8 cellular contexts compared by ENCODE assay signal in genomic region chr1:3453203-3453761, GRCh38.
DNase-seq lines count a peak whose midpoint lies in the region; ATAC-seq lines count a peak whose summit lies in the region.

No MANE protein-coding gene starts in this region.

- H3K4me3 Mint-ChIP-seq in central memory CD8-positive, alpha-beta T cell: peak overlapping the region; percentile 58

- no peaks in the 10 kb centered on the region for H3K36me3 Mint-ChIP-seq in central memory CD8-positive, alpha-beta T cell (ENCODE audit: insufficient read depth)

- H3K27ac Mint-ChIP-seq in central memory CD8-positive, alpha-beta T cell (ENCODE audit: low read depth): no peak overlapping the region

- no peaks in the 10 kb centered on the region for H3K9me3 Mint-ChIP-seq in central memory CD8-positive, alpha-beta T cell

- peak; percentile 12 to 27 for DNase-seq in NOMO-1 (lab: John Stamatoyannopoulos, UW; ENCODE audit: unreplicated experiment in 2 of 2)
- DNase-seq in NOMO-1 treated with dmso at 0.1 percent for 144 hours (lab: John Stamatoyannopoulos, UW; ENCODE audit: unreplicated experiment): no peak
- DNase-seq in NCI-H128 (lab: John Stamatoyannopoulos, UW; ENCODE audit: unreplicated experiment): peak; percentile 45
- DNase-seq in activated CD4-positive, alpha-beta T cell treated with anti-CD3 and anti-CD28 coated beads for 24 hours (ENCODE audit: low read depth in 2 of 2): peak; percentile 55 to 62
- DNase-seq in central memory CD8-positive, alpha-beta T cell (ENCODE audit: low spot score in 2 of 2): peak; percentile 51 to 55
- DNase-seq in kidney tubule cell (ENCODE audit: low spot score): peak; percentile 79
- DNase-seq in stimulated activated CD4-positive, alpha-beta T cell treated with anti-CD3 and anti-CD28 coated beads, Interleukin-2, amount 100 ng/mL, for 48 hours: peak; percentile 72 to 73

- H3K4me1 Mint-ChIP-seq in central memory CD8-positive, alpha-beta T cell: no peaks in the 10 kb centered on the region

- peaks cover 35% of the 10 kb centered on the region for H3K27me3 Mint-ChIP-seq in central memory CD8-positive, alpha-beta T cell

- peak; percentile 46 for ATAC-seq in central memory CD8-positive, alpha-beta T cell (replicated peaks; ENCODE audit: extremely low read depth, poor library complexity, severe bottlenecking)
- no peak for ATAC-seq in GM21515 (IDR thresholded peaks at IDR 0.05; ENCODE audit: unreplicated experiment)
